25 cellular contexts compared by ENCODE assay signal in the genomic region with DNA sequence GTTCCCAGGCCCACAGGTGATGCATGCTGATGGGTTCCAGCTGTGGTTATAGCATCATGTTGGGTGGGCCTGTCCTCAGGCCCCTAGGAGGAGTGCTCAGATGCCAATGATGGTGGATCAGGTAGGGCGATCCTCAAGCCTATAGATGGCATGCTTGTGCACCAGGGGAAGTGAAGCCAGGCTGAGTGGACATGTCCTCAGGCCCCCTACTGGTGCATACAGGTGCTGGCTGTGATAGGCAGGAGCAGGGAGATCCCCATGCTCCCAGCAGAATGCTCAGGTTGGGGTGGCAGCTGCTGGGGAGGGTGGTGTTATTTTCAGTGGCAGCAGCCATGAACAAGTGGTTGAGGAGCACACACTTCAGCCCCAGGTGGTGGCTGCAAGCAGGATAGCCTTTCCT.
DNase-seq lines count a peak whose midpoint lies in the region; ATAC-seq and TF ChIP-seq lines count a peak whose summit lies in the region.
"Had no signal": no experiment of that assay in that cellular context is flagged by ENCODE, and none has a peak within 500 bp of the region (broad histone marks: within the 10 kb centered on the region; RNA-seq: fewer than 3 reads in every experiment).

No MANE protein-coding gene starts in this region.

- no peaks in the 10 kb centered on the region for H3K27me3 Mint-ChIP-seq in mesothelial cell of epicardium (ENCODE audit: low read depth)
- H3K27me3 Mint-ChIP-seq in activated T-cell treated with anti-CD3 and anti-CD28 coated beads, Interleukin-2, amount 50 U/mL, for 24 hours, result peaks cover 53% of the 10 kb centered on the region

- peaks cover 0 to 4% of the 10 kb centered on the region in 2 donors for H3K36me3 ChIP-seq in left lung
- H3K36me3 ChIP-seq: BLaER1, neutrophil, vagina had no signal

- H3K4me3 Mint-ChIP-seq in mesothelial cell of epicardium, result no peak overlapping the region
- H3K4me3 Mint-ChIP-seq in activated T-cell treated with anti-CD3 and anti-CD28 coated beads, Interleukin-2, amount 50 U/mL, for 24 hours, result no peak overlapping the region
- H3K4me3 Mint-ChIP-seq: activated CD4-positive, alpha-beta memory T cell treated with anti-CD3 and anti-CD28 coated beads for 36 hours; stimulated activated memory B cell treated with anti-CD40 and anti-IgM and Interleukin-4, amounts not matched to agents 10 μg/mL and 1 μg/mL and 100 μg/mL, for 72 hours; T-helper 2 cell treated with Interferon-gamma antibody and Interleukin-4, amounts not matched to agents 5 μg/mL and 100 μg/mL, for 36 hours had no signal

- 100% methylated on average over 1 of the region's 1 CpG for WGBS in right cardiac atrium

- no peaks in the 10 kb centered on the region for H3K4me1 Mint-ChIP-seq in mesothelial cell of epicardium
- peaks cover 2% of the 10 kb centered on the region for H3K4me1 Mint-ChIP-seq in activated T-cell treated with anti-CD3 and anti-CD28 coated beads, Interleukin-2, amount 50 U/mL, for 24 hours (ENCODE audit: low read depth)
- H3K4me1 Mint-ChIP-seq: stimulated activated memory B cell treated with anti-CD40 and anti-IgM and Interleukin-4, amounts not matched to agents 10 μg/mL and 1 μg/mL and 100 μg/mL, for 72 hours had no signal

- peaks cover 75% of the 10 kb centered on the region for H3K9me3 Mint-ChIP-seq in mesothelial cell of epicardium
- no peaks in the 10 kb centered on the region for H3K9me3 Mint-ChIP-seq in activated T-cell treated with anti-CD3 and anti-CD28 coated beads, Interleukin-2, amount 50 U/mL, for 24 hours
- H3K9me3 Mint-ChIP-seq: activated CD4-positive, alpha-beta memory T cell treated with anti-CD3 and anti-CD28 coated beads for 36 hours; stimulated activated memory B cell treated with anti-CD40 and anti-IgM and Interleukin-4, amounts not matched to agents 10 μg/mL and 1 μg/mL and 100 μg/mL, for 72 hours; T-helper 2 cell treated with Interferon-gamma antibody and Interleukin-4, amounts not matched to agents 5 μg/mL and 100 μg/mL, for 36 hours had no signal

- H3K27me3 ChIP-seq in right cardiac atrium (ENCODE audit: control insufficient read depth, insufficient read depth) (no peaks in the 10 kb centered on the region), left lung (no peaks in the 10 kb centered on the region)
- H3K27me3 ChIP-seq: body of pancreas, neutrophil, vagina had no signal

- TF ChIP-seq CTCF in LNCAP (IDR thresholded peaks at IDR 0.05) (0 out of 2 replicates have a peak, but pooled peaks have one; percentile 9), left lung (IDR thresholded peaks at IDR 0.05) (no peak), mesothelial cell of epicardium (IDR thresholded peaks at IDR 0.05; ENCODE audit: unreplicated experiment) (no peak)

- no peak overlapping the region for H3K27ac Mint-ChIP-seq in mesothelial cell of epicardium
- H3K27ac Mint-ChIP-seq in activated T-cell treated with anti-CD3 and anti-CD28 coated beads, Interleukin-2, amount 50 U/mL, for 24 hours, result no peak overlapping the region
- H3K27ac Mint-ChIP-seq: activated CD4-positive, alpha-beta memory T cell treated with anti-CD3 and anti-CD28 coated beads for 36 hours; stimulated activated memory B cell treated with anti-CD40 and anti-IgM and Interleukin-4, amounts not matched to agents 10 μg/mL and 1 μg/mL and 100 μg/mL, for 72 hours; T-helper 2 cell treated with Interferon-gamma antibody and Interleukin-4, amounts not matched to agents 5 μg/mL and 100 μg/mL, for 36 hours had no signal

- H3K4me1 ChIP-seq in right cardiac atrium (ENCODE audit: control insufficient read depth, insufficient read depth, low read length), result no peaks in the 10 kb centered on the region
- no peaks in the 10 kb centered on the region for H3K4me1 ChIP-seq in left lung
- H3K4me1 ChIP-seq: BLaER1, body of pancreas, vagina had no signal

- ATAC-seq in Right ventricle myocardium superior (ENCODE audit: poor library complexity) (no peak), right cardiac atrium (no peak), GM21360 (IDR thresholded peaks at IDR 0.05; ENCODE audit: unreplicated experiment) (peak; percentile 74), left lung (peak; percentile 17)
- ATAC-seq: body of pancreas; K562; stimulated activated memory B cell treated with anti-CD40 and anti-IgM and Interleukin-4, amounts not matched to agents 10 μg/mL and 1 μg/mL and 100 μg/mL, for 72 hours had no signal

- intact Hi-C loops in Right ventricle myocardium superior (cut with DNase I) (no loop called here), right cardiac atrium (cut with DNase I) (no loop called here), left lung (cut with DNase I) (no loop called here)

- peak; percentile 13 for DNase-seq in Right ventricle myocardium superior
- DNase-seq in right cardiac atrium, result no peak
- DNase-seq in left lung, result no peak
- no peak for DNase-seq in substantia nigra (lab: John Stamatoyannopoulos, UW)
- DNase-seq in mesothelial cell of epicardium (ENCODE audit: low spot score in 2 of 2, unreplicated experiment in 2 of 2), result no peak
- no peak for DNase-seq in activated T-cell treated with anti-CD3 and anti-CD28 coated beads, Interleukin-2, amount 50 U/mL, for 24 hours
- DNase-seq: ACHN; activated CD4-positive, alpha-beta memory T cell treated with anti-CD3 and anti-CD28 coated beads for 36 hours; activated gamma-delta T cell; body of pancreas; effector CD8-positive, alpha-beta T cell; foreskin melanocyte; hippocampal formation; NCI-H1092 treated with DMSO at 0.1 percent for 48 hours; NCI-H2081 treated with DMSO at 0.1 percent for 48 hours; stimulated activated CD4-positive, alpha-beta T cell treated with anti-CD3 and anti-CD28 coated beads, Interleukin-2, amount 100 ng/mL, for 24 hours had no signal

- no peaks in the 10 kb centered on the region for H3K9me3 ChIP-seq in right cardiac atrium (ENCODE audit: control insufficient read depth, low read length)
- H3K9me3 ChIP-seq in left lung, result no peaks in the 10 kb centered on the region
- H3K9me3 ChIP-seq: body of pancreas, neutrophil, vagina had no signal

- H3K27ac ChIP-seq in right cardiac atrium (ENCODE audit: low read length), result no peak overlapping the region
- no peak overlapping the region for H3K27ac ChIP-seq in left lung
- no peak overlapping the region for H3K27ac ChIP-seq in substantia nigra (ENCODE audit: low read depth, low read length, poor library complexity, severe bottlenecking)
- H3K27ac ChIP-seq: BLaER1, body of pancreas, neutrophil, skin epidermis, vagina had no signal

- H3K4me3 ChIP-seq in right cardiac atrium (ENCODE audit: low read length), result no peak overlapping the region
- H3K4me3 ChIP-seq in left lung, result no peak overlapping the region
- H3K4me3 ChIP-seq: BLaER1, body of pancreas, K562, skin epidermis, vagina had no signal

- H3K36me3 Mint-ChIP-seq in mesothelial cell of epicardium, result peaks cover 69% of the 10 kb centered on the region
- H3K36me3 Mint-ChIP-seq in activated T-cell treated with anti-CD3 and anti-CD28 coated beads, Interleukin-2, amount 50 U/mL, for 24 hours (ENCODE audit: low read depth), result no peaks in the 10 kb centered on the region
- H3K36me3 Mint-ChIP-seq: activated CD4-positive, alpha-beta memory T cell treated with anti-CD3 and anti-CD28 coated beads for 36 hours; stimulated activated memory B cell treated with anti-CD40 and anti-IgM and Interleukin-4, amounts not matched to agents 10 μg/mL and 1 μg/mL and 100 μg/mL, for 72 hours had no signal

Comparison
In these comparisons a context has a peak if more than half of its experiments do, and no peak if none do; other contexts are left out.
1. ATAC-seq: peak in GM21360 (single experiment) and left lung (single experiment); none in Right ventricle myocardium superior (single experiment) and right cardiac atrium (0 of 2).